In the genomic region with DNA sequence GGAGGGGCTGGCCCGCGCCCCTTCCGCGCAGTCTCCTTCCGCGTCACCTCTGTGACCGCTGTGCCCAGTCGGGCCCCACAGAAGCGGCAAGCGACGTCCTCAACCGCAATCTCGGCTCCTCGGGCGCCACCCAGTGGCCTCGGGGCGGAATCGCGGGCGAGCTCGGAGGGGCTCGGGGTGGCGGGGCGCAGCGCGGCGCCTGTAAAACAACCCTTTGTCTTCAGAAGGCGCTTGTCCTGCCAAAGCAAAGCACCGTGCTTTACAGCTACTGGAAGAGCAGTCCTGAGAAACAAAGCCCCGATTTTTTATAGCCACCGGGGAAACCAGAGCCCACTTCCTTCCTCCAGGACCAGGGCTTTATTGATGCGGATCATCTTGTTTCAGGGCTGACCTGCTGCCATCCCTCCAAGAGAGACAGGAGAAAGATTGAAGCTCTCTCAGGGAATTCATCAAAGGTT, we compare ENCODE assay signal across 1 cellular context.
TF ChIP-seq lines count a peak whose summit lies in the region.

No MANE protein-coding gene starts in this region.

TF ChIP-seq in H1, 55 proteins besides CTCF, POLR2A, EP300 and RAD21:
- 0 out of 2 replicates have a peak, but pooled peaks have one; percentile 14 for TF ChIP-seq EGR1 (IDR thresholded peaks at IDR 0.05; ENCODE audit: borderline replicate concordance, low read depth, low read length)
- no peak for TF ChIP-seq KDM5A (IDR thresholded peaks at IDR 0.05; ENCODE audit: low read length)
- TF ChIP-seq TAF1 (IDR thresholded peaks at IDR 0.05; ENCODE audit: low read depth, low read length), result peak; percentile 84
- TF ChIP-seq KDM4A (IDR thresholded peaks at IDR 0.05; ENCODE audit: low read depth, low read length, severe bottlenecking), result no peak
- TF ChIP-seq CHD1 (IDR thresholded peaks at IDR 0.05; ENCODE audit: low read depth, low read length), result no peak
- peak; percentile 81 for TF ChIP-seq TBP (IDR thresholded peaks at IDR 0.05; ENCODE audit: low read depth, low read length)
- TF ChIP-seq TEAD4 (IDR thresholded peaks at IDR 0.05; ENCODE audit: low read depth, low read length), result no peak
- no peak for TF ChIP-seq ASH2L (IDR thresholded peaks at IDR 0.05; ENCODE audit: low read length)
- no peak for TF ChIP-seq SP1 (IDR thresholded peaks at IDR 0.05; ENCODE audit: low read depth, low read length)
- TF ChIP-seq YY1 (IDR thresholded peaks at IDR 0.05; ENCODE audit: low read depth, low read length), result 0 out of 2 replicates have a peak, but pooled peaks have one; percentile 9
- TF ChIP-seq TAF7 (optimal IDR thresholded peaks at IDR 0.05; ENCODE audit: borderline replicate concordance, low read depth, low read length), result peak; percentile 33
- peak; percentile 69; the same call in 1 of the 2 replicates for TF ChIP-seq CREB1 (IDR thresholded peaks at IDR 0.05)
- peak; percentile 11 for TF ChIP-seq NANOG (IDR thresholded peaks at IDR 0.05; ENCODE audit: insufficient read depth, low read depth, low read length, poor library complexity, severe bottlenecking)
- no peak for TF ChIP-seq JUN (IDR thresholded peaks at IDR 0.05; ENCODE audit: low read depth, low read length)
- TF ChIP-seq POLR2AphosphoS5 (IDR thresholded peaks at IDR 0.05; ENCODE audit: low read depth, low read length), result peak; percentile 42; the same call in 1 of the 2 replicates
- 0 out of 4 replicates have a peak, but pooled peaks of 1 of the 2 experiments have one; percentile 29 for TF ChIP-seq SIN3A (conservative IDR thresholded peaks at IDR 0.05 in 1 of 2, IDR thresholded peaks at IDR 0.05 in 1 of 2; ENCODE audit: low read depth in 1 of 2, low read length in 2 of 2)
- TF ChIP-seq, protein P1, sequence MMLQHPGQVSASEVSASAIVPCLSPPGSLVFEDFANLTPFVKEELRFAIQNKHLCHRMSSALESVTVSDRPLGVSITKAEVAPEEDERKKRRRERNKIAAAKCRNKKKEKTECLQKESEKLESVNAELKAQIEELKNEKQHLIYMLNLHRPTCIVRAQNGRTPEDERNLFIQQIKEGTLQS (IDR thresholded peaks at IDR 0.05; ENCODE audit: insufficient read depth, low read depth, low read length), result no peak
- TF ChIP-seq, protein P2, sequence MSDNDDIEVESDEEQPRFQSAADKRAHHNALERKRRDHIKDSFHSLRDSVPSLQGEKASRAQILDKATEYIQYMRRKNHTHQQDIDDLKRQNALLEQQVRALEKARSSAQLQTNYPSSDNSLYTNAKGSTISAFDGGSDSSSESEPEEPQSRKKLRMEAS (IDR thresholded peaks at IDR 0.05), result peak; percentile 69
- TF ChIP-seq JUND (IDR thresholded peaks at IDR 0.05; ENCODE audit: low read length), result peak; percentile 62; the same call in 1 of the 2 replicates
